ENCODE assay signal across 24 cellular contexts in genomic region chr6:129675669-129676472, GRCh38.
"Had no signal": no experiment of that assay in that cellular context is flagged by ENCODE, and none has a peak within 500 bp of the region (broad histone marks: within the 10 kb centered on the region; RNA-seq: fewer than 3 reads in every experiment).

No MANE protein-coding gene starts in this region.

- H3K36me3 ChIP-seq: ascending aorta, brain microvascular endothelial cell, right atrium auricular region, tibial nerve had no signal

- ATAC-seq: effector memory CD8-positive, alpha-beta T cell; left colon; naive thymus-derived CD8-positive, alpha-beta T cell had no signal

- H3K27me3 ChIP-seq: ascending aorta, brain microvascular endothelial cell, right atrium auricular region, tibial nerve had no signal

- DNase-seq: activated CD4-positive, alpha-beta T cell treated with anti-CD3 and anti-CD28 coated beads for 4 hours; activated CD4-positive, alpha-beta T cell treated with anti-CD3 and anti-CD28 coated beads, Interleukin-2, amount 50 U/mL, for 48 hours; activated CD4-positive, CD25-positive, alpha-beta regulatory T cell; activated CD8-positive, alpha-beta memory T cell treated with anti-CD3 and anti-CD28 coated beads for 24 hours; activated effector memory CD4-positive, alpha-beta T cell treated with Interleukin-2 at 50 U/mL for 16 hours; activated naive CD4-positive, alpha-beta T cell treated with Interleukin-2 at 50 U/mL for 16 hours; brain microvascular endothelial cell; effector memory CD8-positive, alpha-beta T cell; foreskin fibroblast; head of caudate nucleus; hippocampal formation; immature natural killer cell; kidney; left colon; mammary epithelial cell; naive thymus-derived CD8-positive, alpha-beta T cell; nucleus accumbens; stimulated activated CD4-positive, alpha-beta T cell treated with anti-CD3 and anti-CD28 coated beads, Interleukin-15, amount 100 ng/mL, for 24 hours; stimulated activated naive CD4-positive, alpha-beta T cell had no signal

- FAIRE-seq: endothelial cell of umbilical vein, kidney had no signal

- H3K9me3 ChIP-seq: ascending aorta, right atrium auricular region, tibial nerve had no signal

- H3K27ac ChIP-seq: ascending aorta, brain microvascular endothelial cell, right atrium auricular region, tibial nerve had no signal

- H3K4me3 ChIP-seq: ascending aorta, coronary artery, right atrium auricular region, tibial nerve had no signal
